In genomic region chr15:64093627-64094417, GRCh38 we compare ENCODE assay signal across 1 cellular context.
TF ChIP-seq lines count a peak whose summit lies in the region.

Gene CIAO2A (minus strand): TSS chr15:64093838. CDS start chr15:64093768, 70 bp downstream.

TF ChIP-seq in K562, 482 proteins besides CTCF, POLR2A, EP300 and RAD21 (continued from another document and continues in another):
- TF ChIP-seq MGA (IDR thresholded peaks at IDR 0.05) (no peak), PML (IDR thresholded peaks at IDR 0.05; ENCODE audit: low read length) (no peak; the same call in none of the 2 replicates), RB1 (IDR thresholded peaks at IDR 0.05; ENCODE audit: low read depth) (peak; percentile 15; the same call in 1 of the 2 replicates), RBM34 (IDR thresholded peaks at IDR 0.05; ENCODE audit: borderline replicate concordance, insufficient read depth, low read length) (no peak), ZNF79 (CRISPR knock-in tag; IDR thresholded peaks at IDR 0.05; ENCODE audit: low read depth) (no peak), MEF2D (tag; conservative IDR thresholded peaks at IDR 0.05; ENCODE audit: low read depth) (peak; percentile 56; the same call in 1 of the 2 replicates), NR1H2 (CRISPR knock-in tag; IDR thresholded peaks at IDR 0.05) (no peak), CCAR2 (IDR thresholded peaks at IDR 0.05; ENCODE audit: low read depth, low read length) (no peak), PYGO2 (tag; IDR thresholded peaks at IDR 0.05) (no peak), JUND (IDR thresholded peaks at IDR 0.05; ENCODE audit: borderline replicate concordance, low read depth, low read length) (peak; percentile 86), JUND (tag; IDR thresholded peaks at IDR 0.05; ENCODE audit: borderline replicate concordance, low read depth, low read length) (peak; percentile 90; the same call in 2 of the 3 replicates), FOXP1 (CRISPR knock-in tag; IDR thresholded peaks at IDR 0.05) (peak; percentile 65; the same call in 1 of the 2 replicates), TOE1 (IDR thresholded peaks at IDR 0.05; ENCODE audit: borderline replicate concordance) (no peak), TOE1 (CRISPR knock-in tag; IDR thresholded peaks at IDR 0.05; ENCODE audit: borderline replicate concordance, low read depth) (no peak), RNF2 (IDR thresholded peaks at IDR 0.05) (peak; percentile 57; the same call in 1 of the 2 replicates), ZBTB40 (IDR thresholded peaks at IDR 0.05) (peak; percentile 89), ZBTB40 (CRISPR knock-in tag; IDR thresholded peaks at IDR 0.05) (no peak), HCFC1 (IDR thresholded peaks at IDR 0.05; ENCODE audit: low read depth, low read length) (peak; percentile 98)
- TF ChIP-seq, protein P1, sequence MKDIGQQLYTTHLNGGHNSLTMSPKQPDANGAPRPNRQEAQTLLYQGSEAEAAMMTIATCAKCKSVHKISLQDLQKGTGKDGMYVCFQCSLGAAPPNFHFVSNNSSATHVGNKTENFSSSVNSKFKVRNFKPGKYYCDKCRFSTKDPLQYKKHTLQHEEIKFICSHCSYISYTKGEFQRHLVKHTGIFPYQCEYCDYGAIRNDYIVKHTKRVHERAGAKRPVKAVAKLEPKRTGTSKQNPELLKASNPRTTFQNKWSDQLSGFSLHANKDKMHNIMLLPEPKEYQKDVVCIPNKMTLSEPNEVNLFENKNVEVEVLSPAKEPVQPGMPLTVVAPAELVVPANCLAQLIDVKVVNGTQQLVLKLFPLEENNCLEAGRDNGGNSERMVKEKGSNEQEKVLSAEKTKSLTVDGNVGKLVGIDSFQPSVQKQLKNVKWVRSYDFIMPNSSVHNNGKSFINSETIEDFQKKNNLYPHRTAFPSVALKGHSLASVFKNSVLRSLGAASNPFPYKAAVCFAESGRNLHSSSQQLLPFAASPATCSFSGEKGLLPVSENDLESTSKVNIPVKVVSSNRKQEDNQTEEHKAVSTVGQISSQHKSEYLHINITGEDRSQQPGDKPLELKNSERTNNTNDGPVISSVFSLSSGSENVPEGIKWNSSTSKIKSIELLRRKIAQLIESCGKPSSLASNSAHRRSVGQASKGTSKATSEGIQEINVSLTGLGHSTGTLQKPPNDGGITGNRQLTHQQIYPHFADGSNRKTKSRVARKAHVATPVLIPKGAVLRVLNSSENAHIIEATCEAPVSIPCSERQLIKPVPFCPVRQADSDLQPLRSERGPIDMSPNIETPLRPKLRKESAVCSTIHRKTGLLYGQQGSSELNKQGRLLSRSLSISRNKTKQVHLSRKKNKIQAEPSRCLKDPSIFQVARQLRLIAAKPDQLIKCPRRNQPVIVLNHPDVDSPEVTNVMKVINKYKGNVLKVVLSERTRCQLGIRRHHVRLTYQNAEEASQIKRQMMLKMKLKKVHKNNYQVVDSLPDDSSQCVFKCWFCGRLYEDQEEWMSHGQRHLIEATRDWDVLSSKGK (CRISPR knock-in tag; IDR thresholded peaks at IDR 0.05), result no peak
